In the genomic region with DNA sequence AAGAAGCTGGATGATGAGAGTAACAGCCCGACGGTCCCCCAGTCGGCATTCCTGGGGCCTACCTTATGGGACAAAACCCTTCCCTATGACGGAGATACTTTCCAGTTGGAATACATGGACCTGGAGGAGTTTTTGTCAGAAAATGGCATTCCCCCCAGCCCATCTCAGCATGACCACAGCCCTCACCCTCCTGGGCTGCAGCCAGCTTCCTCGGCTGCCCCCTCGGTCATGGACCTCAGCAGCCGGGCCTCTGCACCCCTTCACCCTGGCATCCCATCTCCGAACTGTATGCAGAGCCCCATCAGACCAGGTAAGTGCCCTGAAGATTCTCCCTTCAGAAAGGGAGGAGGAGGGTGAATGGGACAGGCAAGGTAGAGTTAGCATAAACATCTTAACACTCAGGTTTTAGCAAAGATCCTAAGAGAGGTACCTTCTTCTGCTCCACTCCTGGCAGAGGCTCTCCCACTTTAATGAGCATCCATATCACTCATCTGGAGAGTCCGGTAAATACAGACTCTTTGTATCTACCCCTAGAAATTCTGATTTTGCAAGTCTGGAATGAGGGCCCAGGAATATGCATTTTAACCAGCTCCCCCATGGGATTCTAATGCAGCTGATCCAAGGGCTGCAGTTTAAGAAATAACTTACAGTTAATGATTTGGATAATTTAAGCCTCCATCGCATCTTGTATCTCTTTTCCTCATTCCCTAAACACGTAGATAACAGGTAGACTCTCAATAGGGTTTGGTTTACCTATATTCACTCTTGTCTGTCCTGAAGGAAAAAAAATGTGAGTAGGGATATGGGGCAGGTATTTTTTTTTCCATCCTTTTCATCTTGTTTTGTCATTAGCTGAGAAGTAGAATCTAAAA, we compare ENCODE assay signal across 18 cellular contexts. TPM values are rescaled to one million over a fixed set of nuclear protein-coding genes. Genes with fewer than 3 reads are reported as not detected.
DNase-seq lines count a peak whose midpoint lies in the region; TF ChIP-seq lines count a peak whose summit lies in the region.
"Had no signal": no experiment of that assay in that cellular context is flagged by ENCODE, and none has a peak within 500 bp of the region (broad histone marks: within the 10 kb centered on the region; RNA-seq: fewer than 3 reads in every experiment).

No MANE protein-coding gene starts in this region.

- intact Hi-C loops in adrenal gland (cut with DNase I) (loop anchor here in 1 of 2 donors (10.0 kb wide), 1 partner anchor 47 kb away; no protein-coding TSS in a partner anchor), esophagus squamous epithelium (cut with DNase I) (no loop called here), prostate gland (cut with DNase I) (loop anchor here (10.0 kb wide), 1 partner anchor 77 kb away; no protein-coding TSS in a partner anchor)

- no peaks in the 10 kb centered on the region for H3K9me3 Mint-ChIP-seq in type B pancreatic cell
- H3K9me3 Mint-ChIP-seq: activated naive CD8-positive, alpha-beta T cell treated with anti-CD3 and anti-CD28 coated beads for 36 hours; activated T-helper 1 cell treated with anti-CD3 and anti-CD28 coated beads, Interleukin-12 subunit alpha, Interleukin-12 subunit beta, Interleukin-2, Interleukin-4 antibody, amounts not matched to agents 30 ng/mL and 10 ng/mL and 1 ng/mL, durations not matched to agents 14 hours and 24 hours and 36 hours had no signal

- no peaks in the 10 kb centered on the region for H3K27me3 ChIP-seq in adrenal gland
- peaks cover 0 to 7% (median 0%) of the 10 kb centered on the region in 4 donors for H3K27me3 ChIP-seq in esophagus squamous epithelium
- no peaks in the 10 kb centered on the region for H3K27me3 ChIP-seq in prostate gland (replicated peaks; ENCODE audit: insufficient read depth)

- TF ChIP-seq CTCF in adrenal gland (IDR thresholded peaks at IDR 0.05), result no peak
- no peak for TF ChIP-seq CTCF in esophagus squamous epithelium (IDR thresholded peaks at IDR 0.05)
- no peak for TF ChIP-seq CTCF in prostate gland (IDR thresholded peaks at IDR 0.05)
- no peak for TF ChIP-seq CTCF in type B pancreatic cell (conservative IDR thresholded peaks at IDR 0.05)

- DNase-seq in adrenal gland, result no peak
- no peak for DNase-seq in esophagus squamous epithelium (lab: John Stamatoyannopoulos, UW)
- no peak for DNase-seq in prostate gland (ENCODE audit: low spot score)
- no peak for DNase-seq in type B pancreatic cell (ENCODE audit: extremely low spot score, unreplicated experiment)
- no peak for DNase-seq in activated CD4-positive, alpha-beta T cell treated with anti-CD3 and anti-CD28 coated beads, Interleukin-2, amount 50 U/mL, for 4 hours
- DNase-seq in NCI-H2227 (lab: John Stamatoyannopoulos, UW; ENCODE audit: unreplicated experiment), result no peak
- no peak for DNase-seq in HuH-7 (ENCODE audit: low spot score)
- DNase-seq: activated naive CD8-positive, alpha-beta T cell treated with anti-CD3 and anti-CD28 coated beads for 36 hours; NCI-H1694 treated with DMSO at 0.1 percent for 48 hours; occipital lobe; stimulated activated naive CD8-positive, alpha-beta T cell treated with anti-CD3 and anti-CD28 coated beads, Interleukin-15, Interleukin-2, amounts not matched to agents 100 U/mL and 50 U/mL, for 24 hours had no signal

- H3K36me3 Mint-ChIP-seq in type B pancreatic cell, result no peaks in the 10 kb centered on the region
- H3K36me3 Mint-ChIP-seq: activated naive CD8-positive, alpha-beta T cell treated with anti-CD3 and anti-CD28 coated beads for 36 hours had no signal

- 59 to 79% (median 65%) methylated on average over 10 to 11 of the region's 11 CpGs for WGBS in adrenal gland, 4 donors
- WGBS in esophagus squamous epithelium, 2 donors, result 52 to 69% methylated on average over 7 to 11 of the region's 11 CpGs
- WGBS in prostate gland, result 56% methylated on average over 11 of the region's 11 CpGs

- TF ChIP-seq POLR2A in adrenal gland (IDR thresholded peaks at IDR 0.05), result no peak
- TF ChIP-seq POLR2A in esophagus squamous epithelium (IDR thresholded peaks at IDR 0.05), result no peak
- no peak for TF ChIP-seq POLR2A in prostate gland (IDR thresholded peaks at IDR 0.05)

- H3K4me3 Mint-ChIP-seq in type B pancreatic cell, result peak overlapping the region; percentile 16
- H3K4me3 Mint-ChIP-seq: activated naive CD8-positive, alpha-beta T cell treated with anti-CD3 and anti-CD28 coated beads for 36 hours; activated T-helper 1 cell treated with anti-CD3 and anti-CD28 coated beads, Interleukin-12 subunit alpha, Interleukin-12 subunit beta, Interleukin-2, Interleukin-4 antibody, amounts not matched to agents 30 ng/mL and 10 ng/mL and 1 ng/mL, durations not matched to agents 14 hours and 24 hours and 36 hours had no signal

- peak overlapping the region in 3 of 5 donors; percentile 80 to 90 (median 84) for H3K27ac ChIP-seq in adrenal gland
- H3K27ac ChIP-seq in esophagus squamous epithelium, result peak overlapping the region; percentile 91 to 95 (median 93)
- peak overlapping the region; percentile 78 to 80 for H3K27ac ChIP-seq in prostate gland
- H3K27ac ChIP-seq: epithelial cell of prostate, SK-N-MC had no signal

- H3K4me3 ChIP-seq in adrenal gland, result peak overlapping the region in 1 of 4 donors; percentile 78
- peak overlapping the region; percentile 8 to 78 (median 72) for H3K4me3 ChIP-seq in esophagus squamous epithelium
- H3K4me3 ChIP-seq in prostate gland, result peak overlapping the region; percentile 17 to 22
- H3K4me3 ChIP-seq: K562, SK-N-MC had no signal

- no peaks in the 10 kb centered on the region for H3K9me3 ChIP-seq in adrenal gland (replicated peaks in 1 of 3)
- H3K9me3 ChIP-seq in esophagus squamous epithelium, result no peaks in the 10 kb centered on the region
- no peaks in the 10 kb centered on the region for H3K9me3 ChIP-seq in prostate gland

- H3K27me3 Mint-ChIP-seq in type B pancreatic cell, result peaks cover 70% of the 10 kb centered on the region

- no peaks in the 10 kb centered on the region for H3K36me3 ChIP-seq in adrenal gland (replicated peaks in 1 of 2)
- peaks cover 0 to 22% (median 0%) of the 10 kb centered on the region in 3 donors for H3K36me3 ChIP-seq in esophagus squamous epithelium
- no peaks in the 10 kb centered on the region for H3K36me3 ChIP-seq in prostate gland

- H3K27ac Mint-ChIP-seq in type B pancreatic cell, result no peak overlapping the region
- H3K27ac Mint-ChIP-seq: activated naive CD8-positive, alpha-beta T cell treated with anti-CD3 and anti-CD28 coated beads for 36 hours; activated T-helper 1 cell treated with anti-CD3 and anti-CD28 coated beads, Interleukin-12 subunit alpha, Interleukin-12 subunit beta, Interleukin-2, Interleukin-4 antibody, amounts not matched to agents 30 ng/mL and 10 ng/mL and 1 ng/mL, durations not matched to agents 14 hours and 24 hours and 36 hours had no signal

- peaks cover 6% of the 10 kb centered on the region for H3K4me1 Mint-ChIP-seq in type B pancreatic cell (ENCODE audit: unreplicated experiment)

- H3K4me1 ChIP-seq in adrenal gland (replicated peaks in 1 of 2) (peaks cover 9 to 40% of the 10 kb centered on the region in 2 donors), esophagus squamous epithelium (peaks cover 16 to 96% (median 31%) of the 10 kb centered on the region in 3 donors), prostate gland (replicated peaks) (no peaks in the 10 kb centered on the region)

RNA-seq across cellular contexts. Expression of gene HLF, which starts 3.3 kb away (rescaled TPM):
- total RNA-seq in adrenal gland, result 10 to 100 TPM; 15.0 to 74.3 (median 34.3) TPM
- 10 to 100 TPM in 1 of 3 donors, 1 to 10 TPM in 2; 8.8 to 15.0 (median 9.7) TPM for polyA plus RNA-seq in adrenal gland
- total RNA-seq in esophagus squamous epithelium, result 10 to 100 TPM in 3 of 4 donors, 1 to 10 TPM in 1; 7.7 to 55.1 (median 22.8) TPM
- 10 to 100 TPM; 26.5 to 34.9 TPM for total RNA-seq in prostate gland
- 2.6 and 3.4 TPM in 2 replicates for total RNA-seq in type B pancreatic cell (ENCODE audit: low replicate concordance)
- total RNA-seq: dermis microvascular lymphatic vessel endothelial cell, glomerular endothelial cell, lung microvascular endothelial cell had no signal
